ENCODE assay signal across 12 cellular contexts in the genomic region with DNA sequence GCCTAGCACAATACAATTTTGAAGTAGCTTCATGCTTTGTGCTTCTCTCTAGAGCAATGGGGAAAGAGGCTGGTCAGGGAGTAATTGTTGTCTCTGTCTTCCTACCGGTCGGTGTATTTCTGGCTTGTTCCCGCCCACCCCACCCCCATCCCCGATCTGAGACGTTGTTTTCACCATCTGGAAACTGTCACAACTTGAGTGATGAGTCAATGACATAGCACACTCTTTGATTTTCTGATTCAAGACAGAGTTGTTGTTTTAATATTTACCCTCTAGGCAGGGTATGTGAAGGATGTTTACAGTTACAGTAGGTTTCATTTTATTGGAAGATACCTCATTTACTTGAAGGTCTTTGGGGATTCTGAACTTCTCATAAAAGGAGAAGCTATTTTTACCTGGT. TPM values are rescaled to one million over a fixed set of nuclear protein-coding genes. Genes with fewer than 3 reads are reported as not detected.
DNase-seq lines count a peak whose midpoint lies in the region; ATAC-seq and TF ChIP-seq lines count a peak whose summit lies in the region.
"Had no signal": no experiment of that assay in that cellular context is flagged by ENCODE, and none has a peak within 500 bp of the region (broad histone marks: within the 10 kb centered on the region; RNA-seq: fewer than 3 reads in every experiment).

No MANE protein-coding gene starts in this region.

- peak overlapping the region; percentile 86 for H3K27ac Mint-ChIP-seq in activated CD4-positive, alpha-beta T cell treated with anti-CD3 and anti-CD28 coated beads, Interleukin-2, amount 10 ng/mL, durations not matched to agents 7 days and 5 days
- no peak overlapping the region for H3K27ac Mint-ChIP-seq in GM23338
- H3K27ac Mint-ChIP-seq in activated CD4-positive, alpha-beta memory T cell treated with anti-CD3 and anti-CD28 coated beads, Interleukin-2, amount 10 ng/mL, durations not matched to agents 7 days and 5 days = peak overlapping the region; percentile 87

- H3K27me3 Mint-ChIP-seq in activated CD4-positive, alpha-beta T cell treated with anti-CD3 and anti-CD28 coated beads, Interleukin-2, amount 10 ng/mL, durations not matched to agents 7 days and 5 days = no peaks in the 10 kb centered on the region
- H3K27me3 Mint-ChIP-seq in GM23338 (ENCODE audit: insufficient read depth, low read depth, poor library complexity) = no peaks in the 10 kb centered on the region
- no peaks in the 10 kb centered on the region for H3K27me3 Mint-ChIP-seq in activated CD4-positive, alpha-beta memory T cell treated with anti-CD3 and anti-CD28 coated beads, Interleukin-2, amount 10 ng/mL, durations not matched to agents 7 days and 5 days
- H3K27me3 Mint-ChIP-seq: central memory CD8-positive, alpha-beta T cell had no signal

- POLR2A ChIA-PET in activated CD4-positive, alpha-beta T cell treated with anti-CD3 and anti-CD28 coated beads, Interleukin-2, amount 10 ng/mL, durations not matched to agents 7 days and 5 days (lab: Charles Lee) = interaction anchor here (0.9 kb wide), 1 partner anchor 18 kb away, joined by 3 read pairs; no protein-coding TSS in a partner anchor
- POLR2A ChIA-PET in activated CD4-positive, alpha-beta memory T cell treated with anti-CD3 and anti-CD28 coated beads, Interleukin-2, amount 10 ng/mL, durations not matched to agents 7 days and 5 days (lab: Charles Lee) = interaction anchor here (0.7 to 9.3 kb wide), 12 partner anchors 7 to 421 kb away, joined by 3 to 114 read pairs (median 8); a partner anchor contains a TSS

- 0 out of 2 replicates have a peak, but pooled peaks cover 4% of the 10 kb centered on the region for H3K9me2 ChIP-seq in GM23338 (ENCODE audit: insufficient read depth)

- peak; percentile 21 for DNase-seq in activated CD4-positive, alpha-beta T cell treated with anti-CD3 and anti-CD28 coated beads, Interleukin-2, amount 10 ng/mL, durations not matched to agents 7 days and 5 days
- no peak for DNase-seq in activated CD4-positive, alpha-beta T cell treated with anti-CD3 and anti-CD28 coated beads for 48 hours
- DNase-seq in GM23338 (ENCODE audit: low spot score) = peak; percentile 30
- DNase-seq in activated CD4-positive, alpha-beta memory T cell treated with anti-CD3 and anti-CD28 coated beads, Interleukin-2, amount 10 ng/mL, durations not matched to agents 7 days and 5 days = no peak
- DNase-seq in gastrocnemius medialis = no peak
- DNase-seq in inferior parietal cortex (ENCODE audit: extremely low spot score) = no peak
- DNase-seq in HUDEP-2 (lab: John Stamatoyannopoulos, UW; ENCODE audit: unreplicated experiment in 76 of 76) = no peak
- no peak for DNase-seq in NCI-H146 treated with DMSO at 0.1 percent for 48 hours (lab: John Stamatoyannopoulos, UW; ENCODE audit: unreplicated experiment)
- DNase-seq: activated gamma-delta T cell treated with Interleukin-2 at 50 U/mL for 16 hours, small intestine had no signal

- no peak for TF ChIP-seq POLR2A in gastrocnemius medialis (IDR thresholded peaks at IDR 0.05)

- H3K4me1 Mint-ChIP-seq in activated CD4-positive, alpha-beta T cell treated with anti-CD3 and anti-CD28 coated beads, Interleukin-2, amount 10 ng/mL, durations not matched to agents 7 days and 5 days = peaks cover 50% of the 10 kb centered on the region
- peaks cover 17% of the 10 kb centered on the region; the same call in 2 of the 3 replicates for H3K4me1 Mint-ChIP-seq in GM23338
- H3K4me1 Mint-ChIP-seq in activated CD4-positive, alpha-beta memory T cell treated with anti-CD3 and anti-CD28 coated beads, Interleukin-2, amount 10 ng/mL, durations not matched to agents 7 days and 5 days = peaks cover 53% of the 10 kb centered on the region
- H3K4me1 Mint-ChIP-seq: central memory CD8-positive, alpha-beta T cell had no signal

- peak; percentile 75 for ATAC-seq in GM23338
- ATAC-seq in gastrocnemius medialis = peak; percentile 28 to 46
- ATAC-seq: HCT116 had no signal

- CTCF ChIA-PET in activated CD4-positive, alpha-beta T cell treated with anti-CD3 and anti-CD28 coated beads, Interleukin-2, amount 10 ng/mL, durations not matched to agents 7 days and 5 days (lab: Charles Lee) = interaction anchor here (0.7 to 2.0 kb wide), 6 partner anchors 15 to 33 kb away, joined by 3 to 5 read pairs (median 4); no protein-coding TSS in a partner anchor
- CTCF ChIA-PET in activated CD4-positive, alpha-beta memory T cell treated with anti-CD3 and anti-CD28 coated beads, Interleukin-2, amount 10 ng/mL, durations not matched to agents 7 days and 5 days (lab: Charles Lee) = interaction anchor here (1.1 to 1.3 kb wide), 4 partner anchors 10 to 22 kb away, joined by 3 to 7 read pairs (median 3); no protein-coding TSS in a partner anchor

- intact Hi-C loops in gastrocnemius medialis (cut with DNase I; ENCODE audit: low total_unique reads) = loop anchor here (10.0 kb wide), 1 partner anchor 370 kb away; a partner anchor contains a TSS

- H3K36me3 ChIP-seq in GM23338 (ENCODE audit: insufficient read depth) (no peaks in the 10 kb centered on the region), gastrocnemius medialis (no peaks in the 10 kb centered on the region)

- peaks cover 44% of the 10 kb centered on the region for H3K36me3 Mint-ChIP-seq in activated CD4-positive, alpha-beta T cell treated with anti-CD3 and anti-CD28 coated beads, Interleukin-2, amount 10 ng/mL, durations not matched to agents 7 days and 5 days (ENCODE audit: low read depth)
- no peaks in the 10 kb centered on the region for H3K36me3 Mint-ChIP-seq in GM23338 (ENCODE audit: low read depth)
- H3K36me3 Mint-ChIP-seq in activated CD4-positive, alpha-beta memory T cell treated with anti-CD3 and anti-CD28 coated beads, Interleukin-2, amount 10 ng/mL, durations not matched to agents 7 days and 5 days (ENCODE audit: low read depth) = peaks cover 49% of the 10 kb centered on the region

- H3F3A ChIP-seq in GM23338 (replicated peaks; ENCODE audit: low read depth) = no peaks in the 10 kb centered on the region

- H3K27ac ChIP-seq in GM23338 (ENCODE audit: low read depth) (no peak overlapping the region), gastrocnemius medialis (peak overlapping the region; percentile 49 to 81 (median 74))

- in situ Hi-C loops in gastrocnemius medialis (cut with MboI; ENCODE audit: low sequenced_read_pairs in 4 of 4) = no loop called here

- no peaks in the 10 kb centered on the region for H3K9me3 ChIP-seq in gastrocnemius medialis

- H3K4me1 ChIP-seq in GM23338 (ENCODE audit: insufficient read depth) (peaks cover 11% of the 10 kb centered on the region), gastrocnemius medialis (peaks cover 12 to 29% of the 10 kb centered on the region in 2 donors)

- H2AFZ ChIP-seq in GM23338 = peak overlapping the region; percentile 53; the same call in 1 of the 2 replicates

- no peak for TF ChIP-seq CTCF in GM23338 (conservative IDR thresholded peaks at IDR 0.05; ENCODE audit: low read depth in 2 of 2)
- TF ChIP-seq CTCF in gastrocnemius medialis (IDR thresholded peaks at IDR 0.05 in 4 of 5, conservative IDR thresholded peaks at IDR 0.05 in 1 of 5) = no peak

- H3K4me3 ChIP-seq in GM23338 (no peak overlapping the region), gastrocnemius medialis (no peak overlapping the region)

- H3K79me2 ChIP-seq in GM23338 (replicated peaks; ENCODE audit: insufficient read depth) = no peaks in the 10 kb centered on the region

- H3K4me3 Mint-ChIP-seq in activated CD4-positive, alpha-beta T cell treated with anti-CD3 and anti-CD28 coated beads, Interleukin-2, amount 10 ng/mL, durations not matched to agents 7 days and 5 days = peak overlapping the region; percentile 62
- H3K4me3 Mint-ChIP-seq in GM23338 = no peak overlapping the region
- peak overlapping the region; percentile 47 for H3K4me3 Mint-ChIP-seq in activated CD4-positive, alpha-beta memory T cell treated with anti-CD3 and anti-CD28 coated beads, Interleukin-2, amount 10 ng/mL, durations not matched to agents 7 days and 5 days
- H3K4me3 Mint-ChIP-seq: central memory CD8-positive, alpha-beta T cell had no signal

- peaks cover 6% of the 10 kb centered on the region; the same call in 1 of the 2 replicates for H3K27me3 ChIP-seq in GM23338 (ENCODE audit: insufficient read depth)
- no peaks in the 10 kb centered on the region for H3K27me3 ChIP-seq in gastrocnemius medialis

- 0 out of 2 replicates have a peak overlapping the region, but pooled peaks have one; percentile 22 for H3K4me2 ChIP-seq in GM23338

- H4K20me1 ChIP-seq in GM23338 (replicated peaks; ENCODE audit: insufficient read depth) = no peaks in the 10 kb centered on the region

- H3K9me3 Mint-ChIP-seq in activated CD4-positive, alpha-beta T cell treated with anti-CD3 and anti-CD28 coated beads, Interleukin-2, amount 10 ng/mL, durations not matched to agents 7 days and 5 days = peaks cover 2% of the 10 kb centered on the region
- no peaks in the 10 kb centered on the region for H3K9me3 Mint-ChIP-seq in GM23338
- H3K9me3 Mint-ChIP-seq in activated CD4-positive, alpha-beta memory T cell treated with anti-CD3 and anti-CD28 coated beads, Interleukin-2, amount 10 ng/mL, durations not matched to agents 7 days and 5 days = no peaks in the 10 kb centered on the region
- H3K9me3 Mint-ChIP-seq: central memory CD8-positive, alpha-beta T cell had no signal

TF ChIP-seq in GM23338, 12 proteins besides CTCF, POLR2A, EP300 and RAD21 (continues in another document):
- no peak for TF ChIP-seq ZNF331 (CRISPR knock-in tag; IDR thresholded peaks at IDR 0.05; ENCODE audit: low read depth)
- no peak for TF ChIP-seq EZH2phosphoT487 (IDR thresholded peaks at IDR 0.05; ENCODE audit: unreplicated experiment)
- no peak for TF ChIP-seq CREB1 (CRISPR knock-in tag; IDR thresholded peaks at IDR 0.05; ENCODE audit: low read depth)
- TF ChIP-seq STAT1 (IDR thresholded peaks at IDR 0.05; ENCODE audit: unreplicated experiment) = no peak
- no peak for TF ChIP-seq ZNF114 (CRISPR knock-in tag; IDR thresholded peaks at IDR 0.05)
- no peak for TF ChIP-seq EZH2 (IDR thresholded peaks at IDR 0.05; ENCODE audit: low read depth, unreplicated experiment)

RNA-seq across cellular contexts. Expression of a gene that starts 7.0 kb away (rescaled TPM):
- 10 to 100 TPM; 29.3 to 31.8 TPM for total RNA-seq in activated CD4-positive, alpha-beta T cell treated with anti-CD3 and anti-CD28 coated beads, Interleukin-2, amount 10 ng/mL, durations not matched to agents 7 days and 5 days
- total RNA-seq in GM23338 (2014; rRNA removed; shearing (Covaris generic)) = 0.31 and 1.7 TPM in 2 replicates
- polyA plus RNA-seq in GM23338 (2016; fragmentation: Nextera tagmentation; extraction: Ambion mirVana) = 0.43 and 0.79 TPM in 2 replicates
- total RNA-seq in activated CD4-positive, alpha-beta memory T cell treated with anti-CD3 and anti-CD28 coated beads, Interleukin-2, amount 10 ng/mL, durations not matched to agents 7 days and 5 days = 10 to 100 TPM; 75.5 to 76.0 TPM
- 10 to 100 TPM in 1 of 4 donors, 1 to 10 TPM in 3; 3.2 to 14.0 (median 9.2) TPM for total RNA-seq in gastrocnemius medialis

Comparison
In these comparisons a context has a peak if more than half of its experiments do, and no peak if none do; other contexts are left out.
1. DNase-seq: peak in activated CD4-positive, alpha-beta T cell treated with anti-CD3 and anti-CD28 coated beads, Interleukin-2, amount 10 ng/mL, durations not matched to agents 7 days and 5 days (single experiment) and GM23338 (single experiment); none in activated CD4-positive, alpha-beta T cell treated with anti-CD3 and anti-CD28 coated beads for 48 hours (single experiment), activated CD4-positive, alpha-beta memory T cell treated with anti-CD3 and anti-CD28 coated beads, Interleukin-2, amount 10 ng/mL, durations not matched to agents 7 days and 5 days (single experiment), gastrocnemius medialis (0 of 2), inferior parietal cortex (single experiment), HUDEP-2 (0 of 76) and NCI-H146 treated with DMSO at 0.1 percent for 48 hours (single experiment).